In genomic region chr1:59549903-59550302, GRCh38 we compare ENCODE assay signal across 13 cellular contexts.
DNase-seq lines count a peak whose midpoint lies in the region; ATAC-seq, FAIRE-seq and TF ChIP-seq lines count a peak whose summit lies in the region.
"Had no signal": no experiment of that assay in that cellular context is flagged by ENCODE, and none has a peak within 500 bp of the region (broad histone marks: within the 10 kb centered on the region; RNA-seq: fewer than 3 reads in every experiment).

No MANE protein-coding gene starts in this region.

- CTCF ChIA-PET in activated naive CD4-positive, alpha-beta T cell treated with anti-CD3 and anti-CD28 coated beads for 36 hours (lab: Charles Lee): no interaction called here

- ATAC-seq in Right ventricle myocardium inferior (peak; percentile 67), mucosa of descending colon (peak; percentile 50)

- no peak overlapping the region for H2AK5ac ChIP-seq in mesendoderm (ENCODE audit: low read length)

- H4K8ac ChIP-seq in mesendoderm (ENCODE audit: low read depth, low read length): no peak overlapping the region

- H2BK15ac ChIP-seq in mesendoderm (replicated peaks; ENCODE audit: low read depth): no peak overlapping the region

- H3K4me1 ChIP-seq in left ventricle myocardium inferior: peaks cover 3% of the 10 kb centered on the region
- H3K4me1 ChIP-seq in mucosa of descending colon (ENCODE audit: low read depth): peaks cover 7% of the 10 kb centered on the region
- H3K4me1 ChIP-seq in mesendoderm (ENCODE audit: control insufficient read depth, low read depth, low read length): peaks cover 3% of the 10 kb centered on the region

- H3K27me3 ChIP-seq in left ventricle myocardium inferior (ENCODE audit: low read depth) (no peaks in the 10 kb centered on the region), mesendoderm (ENCODE audit: insufficient read depth, low read length, poor library complexity) (no peaks in the 10 kb centered on the region)

- H3K4ac ChIP-seq in mesendoderm (ENCODE audit: low read depth, low read length): no peak overlapping the region

- no peak overlapping the region for H4K5ac ChIP-seq in mesendoderm (ENCODE audit: low read length)

- no peaks in the 10 kb centered on the region for H3K4me1 Mint-ChIP-seq in activated naive CD4-positive, alpha-beta T cell treated with anti-CD3 and anti-CD28 coated beads for 36 hours (ENCODE audit: low read depth)

- DNase-seq in Right ventricle myocardium inferior (ENCODE audit: missing footprints) (peak; percentile 77), left ventricle myocardium inferior (no peak), coronary artery (ENCODE audit: low spot score) (no peak), mucosa of descending colon (no peak), mesendoderm (no peak), urothelium cell line (ENCODE audit: low spot score) (no peak), HUDEP-2 (lab: John Stamatoyannopoulos, UW; ENCODE audit: unreplicated experiment in 76 of 76) (no peak)
- DNase-seq in activated naive CD4-positive, alpha-beta T cell treated with anti-CD3 and anti-CD28 coated beads for 36 hours: no peak
- DNase-seq: NCI-H226; nephron progenitor cell; stimulated activated CD4-positive, alpha-beta T cell treated with anti-CD3 and anti-CD28 coated beads, Interleukin-4, amount 100 ng/mL, for 1 hour had no signal

- no peak for FAIRE-seq in urothelium cell line (lab: Jason Lieb, UNC)

- no peak overlapping the region for H3K9ac ChIP-seq in mesendoderm (ENCODE audit: low read length)

- WGBS in mesendoderm (ENCODE audit: extremely low coverage, insufficient coverage, low lambda C conversion rate): no CpG with 5 or more reads among the region's 3 CpGs

- H2BK5ac ChIP-seq in mesendoderm (ENCODE audit: low read length): no peak overlapping the region

- H3K56ac ChIP-seq in mesendoderm (ENCODE audit: low read length): no peak overlapping the region

- H3K4me2 ChIP-seq in mesendoderm (ENCODE audit: low read length): no peak overlapping the region

- H3K9me3 ChIP-seq in left ventricle myocardium inferior (replicated peaks): no peaks in the 10 kb centered on the region
- no peaks in the 10 kb centered on the region for H3K9me3 ChIP-seq in mucosa of descending colon

- peaks cover 2% of the 10 kb centered on the region for H3K36me3 ChIP-seq in left ventricle myocardium inferior
- no peaks in the 10 kb centered on the region for H3K36me3 ChIP-seq in mucosa of descending colon (ENCODE audit: low read depth)
- H3K36me3 ChIP-seq in mesendoderm (ENCODE audit: control insufficient read depth, insufficient read depth, low read length): no peaks in the 10 kb centered on the region

- no peaks in the 10 kb centered on the region for H3K27me3 Mint-ChIP-seq in activated naive CD4-positive, alpha-beta T cell treated with anti-CD3 and anti-CD28 coated beads for 36 hours (ENCODE audit: low read depth)
- H3K27me3 Mint-ChIP-seq: activated naive CD4-positive, alpha-beta T cell treated with anti-CD3 and anti-CD28 coated beads, Interleukin-2, amount 50 U/mL, for 24 hours had no signal

- no peaks in the 10 kb centered on the region for H3K9me3 Mint-ChIP-seq in activated naive CD4-positive, alpha-beta T cell treated with anti-CD3 and anti-CD28 coated beads for 36 hours
- H3K9me3 Mint-ChIP-seq: activated naive CD4-positive, alpha-beta T cell treated with anti-CD3 and anti-CD28 coated beads, Interleukin-2, amount 50 U/mL, for 24 hours had no signal

- H3K4me3 Mint-ChIP-seq in activated naive CD4-positive, alpha-beta T cell treated with anti-CD3 and anti-CD28 coated beads for 36 hours: no peak overlapping the region
- H3K4me3 Mint-ChIP-seq: activated naive CD4-positive, alpha-beta T cell treated with anti-CD3 and anti-CD28 coated beads, Interleukin-2, amount 50 U/mL, for 24 hours; nephron progenitor cell had no signal

- H2BK120ac ChIP-seq in mesendoderm (ENCODE audit: low read depth, low read length): no peak overlapping the region

- H3K23ac ChIP-seq in mesendoderm (ENCODE audit: low read length): no peak overlapping the region

- intact Hi-C loops in Right ventricle myocardium inferior (cut with DNase I) (no loop called here), left ventricle myocardium inferior (cut with micrococcal nuclease) (no loop called here), mucosa of descending colon (cut with DNase I, micrococcal nuclease) (no loop called here)
- intact Hi-C loops in activated naive CD4-positive, alpha-beta T cell treated with anti-CD3 and anti-CD28 coated beads for 36 hours (cut with micrococcal nuclease): no loop called here

- no peaks in the 10 kb centered on the region for H3K79me2 ChIP-seq in mesendoderm (ENCODE audit: control insufficient read depth, insufficient read depth, low read length)

- H3K36me3 Mint-ChIP-seq in activated naive CD4-positive, alpha-beta T cell treated with anti-CD3 and anti-CD28 coated beads for 36 hours (ENCODE audit: low read depth): no peaks in the 10 kb centered on the region

- no peak overlapping the region for H3K27ac ChIP-seq in left ventricle myocardium inferior (replicated peaks)
- peak overlapping the region; percentile 3 to 6 for H3K27ac ChIP-seq in coronary artery
- H3K27ac ChIP-seq in mesendoderm (ENCODE audit: low read depth, low read length): no peak overlapping the region
- H3K27ac ChIP-seq: 22Rv1 had no signal

- H3K4me3 ChIP-seq in left ventricle myocardium inferior (no peak overlapping the region), coronary artery (no peak overlapping the region), mucosa of descending colon (no peak overlapping the region), mesendoderm (ENCODE audit: low read length) (no peak overlapping the region)

- H3K79me1 ChIP-seq in mesendoderm (ENCODE audit: low read length): no peaks in the 10 kb centered on the region

- H3K18ac ChIP-seq in mesendoderm (ENCODE audit: low read length): no peak overlapping the region

- H3K27ac Mint-ChIP-seq in activated naive CD4-positive, alpha-beta T cell treated with anti-CD3 and anti-CD28 coated beads for 36 hours: no peak overlapping the region
- H3K27ac Mint-ChIP-seq: activated naive CD4-positive, alpha-beta T cell treated with anti-CD3 and anti-CD28 coated beads, Interleukin-2, amount 50 U/mL, for 24 hours; nephron progenitor cell had no signal

- TF ChIP-seq CTCF in left ventricle myocardium inferior (IDR thresholded peaks at IDR 0.05; ENCODE audit: borderline replicate concordance) (no peak), coronary artery (IDR thresholded peaks at IDR 0.05) (no peak), mucosa of descending colon (IDR thresholded peaks at IDR 0.05) (no peak)

Comparison
In these comparisons a context has a peak if more than half of its experiments do, and no peak if none do; other contexts are left out.
1. H3K27ac ChIP-seq: peak in coronary artery (2 of 2); none in left ventricle myocardium inferior (single experiment) and mesendoderm (single experiment).